ENCODE assay signal across 8 cellular contexts in genomic region chr16:5071681-5072333, GRCh38. TPM values are rescaled to one million over a fixed set of nuclear protein-coding genes. Genes with fewer than 3 reads are reported as not detected.
DNase-seq lines count a peak whose midpoint lies in the region; ATAC-seq and TF ChIP-seq lines count a peak whose summit lies in the region.

ALG1 (plus strand) TSS chr16:5071843; CDS start chr16:5071850, 7 bp downstream.

- peak within 1 kb of the TSS; percentile 78 for H3K4me3 ChIP-seq in HL-60 (replicated peaks; ENCODE audit: insufficient read depth, low read length)
- peak within 1 kb of the TSS; percentile 86 for H3K4me3 ChIP-seq in endodermal cell (ENCODE audit: low read length)
- H3K4me3 ChIP-seq in mesodermal cell (ENCODE audit: extremely low read depth, insufficient read depth, low read length, poor library complexity, severe bottlenecking) = peak within 1 kb of the TSS; percentile 62

- peak; percentile 91 for ATAC-seq in GM19463 (IDR thresholded peaks at IDR 0.05; ENCODE audit: unreplicated experiment)
- ATAC-seq in activated CD8-positive, alpha-beta memory T cell treated with anti-CD3 and anti-CD28 coated beads, Interleukin-2, amount 10 ng/mL, durations not matched to agents 7 days and 5 days = peak; percentile 94

- DNase-seq in CMK (ENCODE audit: low read depth) (peak; percentile 80), HL-60 (ENCODE audit: low read depth in 1 of 2, low spot score in 1 of 2) (peak; percentile 82 to 88), NOMO-1 treated with DMSO at 0.1 percent for 48 hours (lab: John Stamatoyannopoulos, UW; ENCODE audit: unreplicated experiment) (peak; percentile 78), endodermal cell (peak; percentile 94)
- DNase-seq in activated CD8-positive, alpha-beta memory T cell treated with anti-CD3 and anti-CD28 coated beads, Interleukin-2, amount 10 ng/mL, durations not matched to agents 7 days and 5 days = peak; percentile 92
- peak; percentile 79 for DNase-seq in stimulated activated CD8-positive, alpha-beta memory T cell treated with anti-CD3 and anti-CD28 coated beads, Interleukin-15, amount 100 ng/mL, for 4 hours (ENCODE audit: low read depth in 2 of 2)

- H3K4me1 ChIP-seq in endodermal cell (ENCODE audit: control insufficient read depth, insufficient read depth, low read length) (no peaks in the 10 kb centered on the region), mesodermal cell (ENCODE audit: control insufficient read depth, insufficient read depth, low read length, poor library complexity, severe bottlenecking) (no peaks in the 10 kb centered on the region)

- peaks cover 3% of the 10 kb centered on the region for H3K9me3 Mint-ChIP-seq in activated CD8-positive, alpha-beta memory T cell treated with anti-CD3 and anti-CD28 coated beads, Interleukin-2, amount 10 ng/mL, durations not matched to agents 7 days and 5 days (ENCODE audit: low read depth)
- no peaks in the 10 kb centered on the region for H3K9me3 Mint-ChIP-seq in endodermal cell

- WGBS in endodermal cell (ENCODE audit: insufficient coverage in 1 of 2, insufficient read length in 1 of 2), 2 experiments = 2 to 6% methylated on average over 22 to 53 of the region's 53 CpGs
- WGBS in mesodermal cell (ENCODE audit: insufficient coverage in 2 of 2), 2 experiments = 1 to 3% methylated on average over 47 to 49 of the region's 53 CpGs

- H3K36me3 ChIP-seq in endodermal cell (ENCODE audit: control insufficient read depth, insufficient read depth, low read length) = peaks cover 18% of the 10 kb centered on the region
- peaks cover 23% of the 10 kb centered on the region for H3K36me3 ChIP-seq in mesodermal cell (ENCODE audit: control insufficient read depth, insufficient read depth, low read length)

- peak within 1 kb of the TSS; percentile 98 for H3K4me3 Mint-ChIP-seq in activated CD8-positive, alpha-beta memory T cell treated with anti-CD3 and anti-CD28 coated beads, Interleukin-2, amount 10 ng/mL, durations not matched to agents 7 days and 5 days
- H3K4me3 Mint-ChIP-seq in endodermal cell = peak within 1 kb of the TSS; percentile 86

- H3K27me3 ChIP-seq in HL-60 (ENCODE audit: insufficient read depth, poor library complexity, severe bottlenecking) = no peaks in the 10 kb centered on the region
- no peaks in the 10 kb centered on the region for H3K27me3 ChIP-seq in endodermal cell (ENCODE audit: control insufficient read depth, insufficient read depth, low read length, poor library complexity, severe bottlenecking)

- H3K9me3 ChIP-seq in endodermal cell (ENCODE audit: control insufficient read depth, low read length) (no peaks in the 10 kb centered on the region), mesodermal cell (ENCODE audit: control insufficient read depth, low read length) (no peaks in the 10 kb centered on the region)

- H3K27ac Mint-ChIP-seq in activated CD8-positive, alpha-beta memory T cell treated with anti-CD3 and anti-CD28 coated beads, Interleukin-2, amount 10 ng/mL, durations not matched to agents 7 days and 5 days = peak within 1 kb of the TSS; percentile 96
- H3K27ac Mint-ChIP-seq in endodermal cell = peak within 1 kb of the TSS; percentile 93

- H3K27ac ChIP-seq in HL-60 (replicated peaks) (peak within 1 kb of the TSS; percentile 81), endodermal cell (ENCODE audit: low read depth, low read length) (peak within 1 kb of the TSS; percentile 42), mesodermal cell (ENCODE audit: low read depth, low read length, severe bottlenecking) (peak within 1 kb of the TSS; percentile 81)

- TF ChIP-seq CTCF in HL-60 (IDR thresholded peaks at IDR 0.05; ENCODE audit: insufficient read depth, low read length) (no peak), endodermal cell (conservative IDR thresholded peaks at IDR 0.05) (no peak)

- CTCF ChIA-PET in activated CD8-positive, alpha-beta memory T cell treated with anti-CD3 and anti-CD28 coated beads, Interleukin-2, amount 10 ng/mL, durations not matched to agents 7 days and 5 days (lab: Charles Lee) = interaction anchor here (1.0 to 3.1 kb wide), 6 partner anchors 9 to 116 kb away, joined by 3 to 9 read pairs (median 6); no protein-coding TSS in a partner anchor

- peak within 1 kb of the TSS; percentile 85 for H3K9ac ChIP-seq in endodermal cell (ENCODE audit: extremely low read depth, low read length, poor library complexity, severe bottlenecking)

- H3K36me3 Mint-ChIP-seq in activated CD8-positive, alpha-beta memory T cell treated with anti-CD3 and anti-CD28 coated beads, Interleukin-2, amount 10 ng/mL, durations not matched to agents 7 days and 5 days = peaks cover 20% of the 10 kb centered on the region
- peaks cover 28% of the 10 kb centered on the region for H3K36me3 Mint-ChIP-seq in endodermal cell (ENCODE audit: low read depth)

- H3K4me1 Mint-ChIP-seq in activated CD8-positive, alpha-beta memory T cell treated with anti-CD3 and anti-CD28 coated beads, Interleukin-2, amount 10 ng/mL, durations not matched to agents 7 days and 5 days = peaks cover 28% of the 10 kb centered on the region
- H3K4me1 Mint-ChIP-seq in endodermal cell = no peaks in the 10 kb centered on the region

- H3K27me3 Mint-ChIP-seq in activated CD8-positive, alpha-beta memory T cell treated with anti-CD3 and anti-CD28 coated beads, Interleukin-2, amount 10 ng/mL, durations not matched to agents 7 days and 5 days = no peaks in the 10 kb centered on the region
- peaks cover 2% of the 10 kb centered on the region for H3K27me3 Mint-ChIP-seq in endodermal cell (ENCODE audit: insufficient read depth)

RNA-seq across cellular contexts. Expression of gene ALG1, which starts in this region (rescaled TPM):
- total RNA-seq in activated CD8-positive, alpha-beta memory T cell treated with anti-CD3 and anti-CD28 coated beads, Interleukin-2, amount 10 ng/mL, durations not matched to agents 7 days and 5 days = 10 to 100 TPM; 21.1 to 29.0 TPM
- total RNA-seq in endodermal cell = 10 to 100 TPM; 25.1 to 32.3 TPM
- polyA plus RNA-seq in endodermal cell (2013, experiment 1 of 2) = 12.9 TPM
- polyA plus RNA-seq in endodermal cell (2013, experiment 2 of 2) = 13.7 TPM
- polyA plus RNA-seq in mesodermal cell (2013, experiment 1 of 2) = 14.6 TPM
- polyA plus RNA-seq in mesodermal cell (2013, experiment 2 of 2) = 12.7 TPM

Comparison
In these comparisons a context has a peak if more than half of its experiments do, and no peak if none do; other contexts are left out.
1. Peak in every context shown above with its lines: DNase-seq, ATAC-seq, H3K4me3 ChIP-seq and H3K27ac ChIP-seq.